32 cellular contexts compared by ENCODE assay signal in genomic region chr4:49036528-49036927, GRCh38. TPM values are rescaled to one million over a fixed set of nuclear protein-coding genes. Genes with fewer than 3 reads are reported as not detected.
"Had no signal": no experiment of that assay in that cellular context is flagged by ENCODE, and none has a peak within 500 bp of the region (broad histone marks: within the 10 kb centered on the region; RNA-seq: fewer than 3 reads in every experiment).

No MANE protein-coding gene starts in this region.

- H3K4me1 ChIP-seq: gastrocnemius medialis, prostate gland, right atrium auricular region, suprapubic skin, transverse colon, upper lobe of right lung, uterus had no signal

- H3K27ac ChIP-seq: epithelial cell of prostate, gastrocnemius medialis, prostate gland, right atrium auricular region, suprapubic skin, transverse colon, upper lobe of right lung, uterus had no signal

- H3K9me3 ChIP-seq: gastrocnemius medialis, mucosa of descending colon, prostate gland, right atrium auricular region, suprapubic skin, transverse colon, upper lobe of right lung, uterus had no signal

- H3K27me3 ChIP-seq: gastrocnemius medialis, right atrium auricular region, suprapubic skin, transverse colon, uterus had no signal

- H3K4me3 ChIP-seq: gastrocnemius medialis, lung, mucosa of descending colon, prostate gland, right atrium auricular region, smooth muscle cell, suprapubic skin, transverse colon, upper lobe of right lung, uterus had no signal

- DNase-seq: effector CD8-positive, alpha-beta T cell; endodermal cell; foreskin fibroblast; gastrocnemius medialis; head of caudate nucleus; left ventricle myocardium superior; mucosa of descending colon; naive B cell; stimulated activated CD4-positive, alpha-beta T cell treated with anti-CD3 and anti-CD28 coated beads, Interleukin-12 subunit alpha, Interleukin-12 subunit beta, amount 100 ng/mL, for 4 hours; stimulated activated CD4-positive, alpha-beta T cell treated with anti-CD3 and anti-CD28 coated beads, Interleukin-1b, Interleukin-23, amount 100 ng/mL, for 48 hours; stimulated activated CD4-positive, alpha-beta T cell treated with anti-CD3 and anti-CD28 coated beads, Interleukin-4, amount 100 ng/mL, for 1 hour; stimulated activated CD8-positive, alpha-beta memory T cell treated with anti-CD3 and anti-CD28 coated beads, Interleukin-4, amount 100 ng/mL, for 48 hours; stimulated activated naive CD4-positive, alpha-beta T cell; stimulated activated naive CD8-positive, alpha-beta T cell treated with anti-CD3 and anti-CD28 coated beads, Interleukin-15, amount 100 ng/mL, for 72 hours; transverse colon; upper lobe of right lung; uterus had no signal

- H3K4me2 ChIP-seq: smooth muscle cell had no signal

- H3K4me3 Mint-ChIP-seq: dendritic cell treated with granulocyte-macrophage colony-stimulating factor and Interleukin-4, amounts not matched to agents 40 ng/mL and 50 ng/mL, for 4 days; endodermal cell; memory B cell; mesothelial cell of epicardium; naive B cell; natural killer cell treated with Interleukin-12 subunit alpha and Interleukin-12 subunit beta and Interleukin-15 and Interleukin-18, amount 100 ng/mL, for 72 hours; neural crest cell; stimulated activated naive CD8-positive, alpha-beta T cell treated with anti-CD3 and anti-CD28 coated beads, Interleukin-15, amount 100 ng/mL, for 72 hours had no signal

- H3K36me3 Mint-ChIP-seq: memory B cell; mesothelial cell of epicardium; naive B cell; natural killer cell treated with Interleukin-12 subunit alpha and Interleukin-12 subunit beta and Interleukin-15 and Interleukin-18, amount 100 ng/mL, for 72 hours had no signal

- ATAC-seq: esophagus mucosa; gastrocnemius medialis; left ventricle myocardium superior; mucosa of descending colon; natural killer cell treated with Interleukin-12 subunit alpha and Interleukin-12 subunit beta and Interleukin-15 and Interleukin-18, amount 100 ng/mL, for 72 hours; sciatic nerve; stimulated activated naive CD8-positive, alpha-beta T cell treated with anti-CD3 and anti-CD28 coated beads, Interleukin-15, amount 100 ng/mL, for 72 hours; upper lobe of right lung had no signal

- H3K27ac Mint-ChIP-seq: dendritic cell treated with granulocyte-macrophage colony-stimulating factor and Interleukin-4, amounts not matched to agents 40 ng/mL and 50 ng/mL, for 4 days; endodermal cell; memory B cell; mesothelial cell of epicardium; naive B cell; natural killer cell treated with Interleukin-12 subunit alpha and Interleukin-12 subunit beta and Interleukin-15 and Interleukin-18, amount 100 ng/mL, for 72 hours; stimulated activated naive CD8-positive, alpha-beta T cell treated with anti-CD3 and anti-CD28 coated beads, Interleukin-15, amount 100 ng/mL, for 72 hours had no signal

- H3K4me1 Mint-ChIP-seq: endodermal cell; mesothelial cell of epicardium; naive B cell; neural crest cell; stimulated activated naive CD8-positive, alpha-beta T cell treated with anti-CD3 and anti-CD28 coated beads, Interleukin-15, amount 100 ng/mL, for 72 hours had no signal

- H3K36me3 ChIP-seq: gastrocnemius medialis, prostate gland, right atrium auricular region, suprapubic skin, transverse colon, upper lobe of right lung, uterus had no signal

- H3K9me3 Mint-ChIP-seq: dendritic cell treated with granulocyte-macrophage colony-stimulating factor and Interleukin-4, amounts not matched to agents 40 ng/mL and 50 ng/mL, for 4 days; memory B cell; natural killer cell treated with Interleukin-12 subunit alpha and Interleukin-12 subunit beta and Interleukin-15 and Interleukin-18, amount 100 ng/mL, for 72 hours; stimulated activated naive CD8-positive, alpha-beta T cell treated with anti-CD3 and anti-CD28 coated beads, Interleukin-15, amount 100 ng/mL, for 72 hours had no signal

RNA-seq across cellular contexts. Expression of gene CWH43, which starts 50.5 kb away (rescaled TPM):
- total RNA-seq: endodermal cell; glomerular endothelial cell; left ventricle myocardium superior; mesothelial cell of epicardium; natural killer cell treated with Interleukin-12 subunit alpha and Interleukin-12 subunit beta and Interleukin-15 and Interleukin-18, amount 100 ng/mL, for 72 hours; neural crest cell; osteocyte; right atrium auricular region; sciatic nerve; upper lobe of right lung had no signal
